In the genomic region with DNA sequence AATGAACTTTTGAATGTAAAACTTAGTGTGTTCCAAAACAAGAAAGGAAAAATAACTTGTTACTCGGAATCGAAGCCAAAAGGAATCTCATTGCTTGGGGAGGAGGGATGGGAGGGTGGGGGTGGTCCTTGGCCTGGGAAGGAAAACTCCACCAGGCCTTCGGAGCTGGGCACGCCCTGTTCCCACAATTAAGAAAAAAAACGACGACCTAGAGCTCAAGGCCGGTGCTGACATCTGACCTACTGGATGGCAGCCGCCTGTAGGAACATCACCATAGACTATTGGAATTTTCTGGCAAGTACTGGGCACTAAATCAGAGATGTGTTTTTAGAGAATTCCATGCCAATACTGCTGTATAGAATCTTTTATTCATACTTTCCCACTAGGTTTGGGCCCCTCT, we compare ENCODE assay signal across 8 cellular contexts. TPM values are rescaled to one million over a fixed set of nuclear protein-coding genes. Genes with fewer than 3 reads are reported as not detected.
DNase-seq lines count a peak whose midpoint lies in the region; ATAC-seq and TF ChIP-seq lines count a peak whose summit lies in the region.

No MANE protein-coding gene starts in this region.

- peaks cover 38% of the 10 kb centered on the region for H3K4me1 ChIP-seq in PC-3 (ENCODE audit: insufficient read depth, low read length)
- H3K4me1 ChIP-seq in endodermal cell (ENCODE audit: control insufficient read depth, insufficient read depth, low read length), result peaks cover 16% of the 10 kb centered on the region

- H4K20me1 ChIP-seq in PC-3 (ENCODE audit: low read length), result peaks cover 22% of the 10 kb centered on the region

- 0 to 11% methylated on average over 4 to 8 of the region's 8 CpGs for WGBS in endodermal cell (ENCODE audit: insufficient coverage in 1 of 2, insufficient read length in 1 of 2), 2 experiments

- H3K9me3 Mint-ChIP-seq in endodermal cell, result peaks cover 1% of the 10 kb centered on the region
- no peaks in the 10 kb centered on the region for H3K9me3 Mint-ChIP-seq in naive thymus-derived CD8-positive, alpha-beta T cell

- CTCF ChIA-PET in PC-3 (lab: Charles Lee), result interaction anchor here (0.6 to 1.0 kb wide), 2 partner anchors 81 to 131 kb away, joined by 4 to 8 read pairs; no protein-coding TSS in a partner anchor

- peaks cover 30% of the 10 kb centered on the region for H3K4me1 Mint-ChIP-seq in endodermal cell
- H3K4me1 Mint-ChIP-seq in naive thymus-derived CD8-positive, alpha-beta T cell, result peaks cover 28 to 62% (median 58%) of the 10 kb centered on the region in 4 donors

- POLR2A ChIA-PET in PC-3 (lab: Charles Lee; ENCODE audit: unreplicated experiment), result no interaction called here
- POLR2A ChIA-PET in naive thymus-derived CD8-positive, alpha-beta T cell (lab: Charles Lee), result interaction anchor here (0.8 to 1.4 kb wide), 2 partner anchors 114 to 131 kb away, joined by 4 read pairs; no protein-coding TSS in a partner anchor

- TF ChIP-seq CTCF in GM06990 (IDR thresholded peaks at IDR 0.05; ENCODE audit: insufficient read depth, low read length, poor library complexity, severe bottlenecking) (no peak), PC-3 (conservative IDR thresholded peaks at IDR 0.05; ENCODE audit: low read depth, low read length) (no peak), endodermal cell (conservative IDR thresholded peaks at IDR 0.05) (no peak)

- no peaks in the 10 kb centered on the region; the same call in 1 of the 2 replicates for H3K36me3 ChIP-seq in GM06990 (ENCODE audit: control insufficient read depth, insufficient read depth, low read length)
- peaks cover 11% of the 10 kb centered on the region for H3K36me3 ChIP-seq in PC-3 (ENCODE audit: low read depth, low read length)
- H3K36me3 ChIP-seq in endodermal cell (ENCODE audit: control insufficient read depth, insufficient read depth, low read length), result peaks cover 11% of the 10 kb centered on the region

- peak overlapping the region; percentile 52 for H2AFZ ChIP-seq in PC-3 (ENCODE audit: low read length)

- H3K27ac ChIP-seq in PC-3 (ENCODE audit: low read length) (peak overlapping the region; percentile 63), endodermal cell (ENCODE audit: low read depth, low read length) (no peak overlapping the region)

- intact Hi-C loops in PC-3 (cut with micrococcal nuclease), result loop anchor here (2.0 kb wide), 1 partner anchor 15 kb away; no protein-coding TSS in a partner anchor

- no peaks in the 10 kb centered on the region for H3F3A ChIP-seq in PC-3 (ENCODE audit: low read length, unreplicated experiment)

- DNase-seq in GM06990 (ENCODE audit: extremely low read depth, insufficient read length), result no peak
- DNase-seq in PC-3, result peak; percentile 55
- no peak for DNase-seq in endodermal cell
- no peak for DNase-seq in naive thymus-derived CD8-positive, alpha-beta T cell
- DNase-seq in C1 segment of cervical spinal cord (lab: John Stamatoyannopoulos, UW), result no peak
- DNase-seq in UCSD-AML1 (lab: John Stamatoyannopoulos, UW; ENCODE audit: unreplicated experiment), result no peak

- H3K27ac Mint-ChIP-seq in endodermal cell, result peak overlapping the region; percentile 78
- H3K27ac Mint-ChIP-seq in naive thymus-derived CD8-positive, alpha-beta T cell, result peak overlapping the region in 9 of 10 donors; percentile 74 to 94 (median 86)

- peak overlapping the region; percentile 98 for H3K9ac ChIP-seq in PC-3 (ENCODE audit: low read length)
- H3K9ac ChIP-seq in endodermal cell (ENCODE audit: extremely low read depth, low read length, poor library complexity, severe bottlenecking), result peak overlapping the region; percentile 83

- H3K4me3 ChIP-seq in GM06990 (replicated peaks; ENCODE audit: low read depth, low read length), result peak overlapping the region; percentile 92
- peak overlapping the region; percentile 97 for H3K4me3 ChIP-seq in PC-3 (ENCODE audit: low read length)
- H3K4me3 ChIP-seq in endodermal cell (ENCODE audit: low read length), result peak overlapping the region; percentile 88

- H3K27me3 Mint-ChIP-seq in endodermal cell (ENCODE audit: insufficient read depth), result no peaks in the 10 kb centered on the region
- no peaks in the 10 kb centered on the region for H3K27me3 Mint-ChIP-seq in naive thymus-derived CD8-positive, alpha-beta T cell

- BruUV-seq in PC-3 (replicated peaks; lab: Mats Ljungman, UMichigan), result no TSS peak

- peaks cover 56% of the 10 kb centered on the region for H3K79me2 ChIP-seq in PC-3 (ENCODE audit: low read length)

- peak overlapping the region; percentile 99 for H3K4me2 ChIP-seq in PC-3 (ENCODE audit: low read length)

- ATAC-seq in PC-3, result peak; percentile 4; the same call in 1 of the 2 replicates
- ATAC-seq in naive thymus-derived CD8-positive, alpha-beta T cell, result no peak
- ATAC-seq in GM18511 (IDR thresholded peaks at IDR 0.05; ENCODE audit: unreplicated experiment), result no peak
- ATAC-seq in HG03520 (IDR thresholded peaks at IDR 0.05; ENCODE audit: unreplicated experiment), result no peak

- peaks cover 15% of the 10 kb centered on the region for H3K36me3 Mint-ChIP-seq in endodermal cell (ENCODE audit: low read depth)
- H3K36me3 Mint-ChIP-seq in naive thymus-derived CD8-positive, alpha-beta T cell, result peaks cover 0 to 4% (median 0%) of the 10 kb centered on the region in 3 donors

- H3K4me3 Mint-ChIP-seq in endodermal cell, result peak overlapping the region; percentile 77
- peak overlapping the region; percentile 73 to 89 (median 85) for H3K4me3 Mint-ChIP-seq in naive thymus-derived CD8-positive, alpha-beta T cell

- no peaks in the 10 kb centered on the region for H3K27me3 ChIP-seq in GM06990 (replicated peaks; ENCODE audit: control insufficient read depth, insufficient read depth, low read length)
- no peaks in the 10 kb centered on the region for H3K27me3 ChIP-seq in PC-3 (ENCODE audit: low read length)
- no peaks in the 10 kb centered on the region for H3K27me3 ChIP-seq in endodermal cell (ENCODE audit: control insufficient read depth, insufficient read depth, low read length, poor library complexity, severe bottlenecking)

- no peaks in the 10 kb centered on the region for H3K9me2 ChIP-seq in PC-3 (replicated peaks; ENCODE audit: low read length)

- H3K9me3 ChIP-seq in PC-3 (ENCODE audit: low read length) (no peaks in the 10 kb centered on the region), endodermal cell (ENCODE audit: control insufficient read depth, low read length) (peaks cover 2% of the 10 kb centered on the region)

RNA-seq across cellular contexts. Expression of a gene that starts 0.8 kb away (rescaled TPM):
- total RNA-seq in PC-3 (2014; rRNA removed) (130 and 165 TPM in 2 replicates), endodermal cell (10 to 100 TPM; 75.2 to 81.6 TPM)
- polyA plus RNA-seq in endodermal cell (2013, experiment 1 of 2), result 49.0 TPM
- 44.8 TPM for polyA plus RNA-seq in endodermal cell (2013, experiment 2 of 2)
- 10 to 100 TPM; 47.3 to 53.9 TPM for total RNA-seq in naive thymus-derived CD8-positive, alpha-beta T cell
- polyA plus RNA-seq in naive thymus-derived CD8-positive, alpha-beta T cell, result 10 to 100 TPM; 18.3 to 25.4 (median 19.7) TPM

RNA-seq across cellular contexts. Expression of a gene that starts 53.4 kb away (rescaled TPM):
- 11.6 and 18.3 TPM in 2 replicates for total RNA-seq in PC-3 (2014; rRNA removed)
- total RNA-seq in endodermal cell, result 10 to 100 TPM; 61.0 to 62.1 TPM
- polyA plus RNA-seq in endodermal cell (2013, experiment 1 of 2), result 43.3 TPM
- 36.0 TPM for polyA plus RNA-seq in endodermal cell (2013, experiment 2 of 2)
- total RNA-seq in naive thymus-derived CD8-positive, alpha-beta T cell, result 100 to 1,000 TPM; 162 to 173 TPM
- 10 to 100 TPM; 14.2 to 28.6 (median 14.4) TPM for polyA plus RNA-seq in naive thymus-derived CD8-positive, alpha-beta T cell
